Comparison of ENCODE assay signal across 2 cellular contexts in genomic region chr14:70915415-70915814, GRCh38.
A peak's percentile ranks its signal among the peaks of the same experiment; 100 is the strongest.
TF ChIP-seq lines count a peak whose summit lies in the region.

No MANE protein-coding gene starts in this region.

TF ChIP-seq in HepG2, 621 proteins besides CTCF, POLR2A, EP300 and RAD21:
- TF ChIP-seq BORCS8-MEF2B (CRISPR knock-in tag; IDR thresholded peaks at IDR 0.05): no peak
- 0 out of 2 replicates have a peak, but pooled peaks have one; percentile 21 for TF ChIP-seq BCL6 (CRISPR knock-in tag; IDR thresholded peaks at IDR 0.05)
- no peak for TF ChIP-seq ZBTB34 (CRISPR knock-in tag; IDR thresholded peaks at IDR 0.05)
- no peak for TF ChIP-seq ZNF850 (CRISPR knock-in tag; conservative IDR thresholded peaks at IDR 0.05)
- TF ChIP-seq POLR2G (IDR thresholded peaks at IDR 0.05; ENCODE audit: low read depth, low read length): no peak
- no peak for TF ChIP-seq ARID3A (IDR thresholded peaks at IDR 0.05; ENCODE audit: low read depth, low read length)
- no peak for TF ChIP-seq RELA (CRISPR knock-in tag; IDR thresholded peaks at IDR 0.05)
TF ChIP-seq in HepG2: peak in this region for 1.

TF ChIP-seq in SK-N-SH, 30 proteins besides CTCF, POLR2A, EP300 and RAD21:
- no peak for TF ChIP-seq FOXJ3 (CRISPR knock-in tag; IDR thresholded peaks at IDR 0.05)
- no peak for TF ChIP-seq ZBTB33 (IDR thresholded peaks at IDR 0.05; ENCODE audit: borderline replicate concordance, low read depth)
- TF ChIP-seq GATA2 (CRISPR knock-in tag; IDR thresholded peaks at IDR 0.05): no peak
- TF ChIP-seq CHD2 (IDR thresholded peaks at IDR 0.05; ENCODE audit: low read length, partially characterized antibody): no peak
- no peak for TF ChIP-seq GABPA (IDR thresholded peaks at IDR 0.05; ENCODE audit: low read depth)
- TF ChIP-seq MEF2A (IDR thresholded peaks at IDR 0.05; ENCODE audit: borderline replicate concordance, low read depth): no peak
- no peak for TF ChIP-seq NFIC (IDR thresholded peaks at IDR 0.05; ENCODE audit: borderline replicate concordance)
- no peak for TF ChIP-seq IRF3 (IDR thresholded peaks at IDR 0.05; ENCODE audit: low read depth, low read length)
- TF ChIP-seq USF2 (IDR thresholded peaks at IDR 0.05; ENCODE audit: borderline replicate concordance, low read depth, low read length): no peak
- TF ChIP-seq NRF1 (IDR thresholded peaks at IDR 0.05; ENCODE audit: low read depth, low read length): no peak
- no peak for TF ChIP-seq TCF12 (IDR thresholded peaks at IDR 0.05)
- no peak for TF ChIP-seq RFX5 (IDR thresholded peaks at IDR 0.05; ENCODE audit: low read length)
- no peak for TF ChIP-seq TAF1 (IDR thresholded peaks at IDR 0.05; ENCODE audit: borderline replicate concordance, low read depth, low read length)
- TF ChIP-seq FOSL2 (IDR thresholded peaks at IDR 0.05; ENCODE audit: borderline replicate concordance, low read depth): no peak
- no peak for TF ChIP-seq USF1 (IDR thresholded peaks at IDR 0.05; ENCODE audit: borderline replicate concordance, low read depth)
- TF ChIP-seq RCOR1 (IDR thresholded peaks at IDR 0.05; ENCODE audit: low read length): no peak
- no peak for TF ChIP-seq RXRA (IDR thresholded peaks at IDR 0.05; ENCODE audit: borderline replicate concordance, low read depth)
